In the genomic region with DNA sequence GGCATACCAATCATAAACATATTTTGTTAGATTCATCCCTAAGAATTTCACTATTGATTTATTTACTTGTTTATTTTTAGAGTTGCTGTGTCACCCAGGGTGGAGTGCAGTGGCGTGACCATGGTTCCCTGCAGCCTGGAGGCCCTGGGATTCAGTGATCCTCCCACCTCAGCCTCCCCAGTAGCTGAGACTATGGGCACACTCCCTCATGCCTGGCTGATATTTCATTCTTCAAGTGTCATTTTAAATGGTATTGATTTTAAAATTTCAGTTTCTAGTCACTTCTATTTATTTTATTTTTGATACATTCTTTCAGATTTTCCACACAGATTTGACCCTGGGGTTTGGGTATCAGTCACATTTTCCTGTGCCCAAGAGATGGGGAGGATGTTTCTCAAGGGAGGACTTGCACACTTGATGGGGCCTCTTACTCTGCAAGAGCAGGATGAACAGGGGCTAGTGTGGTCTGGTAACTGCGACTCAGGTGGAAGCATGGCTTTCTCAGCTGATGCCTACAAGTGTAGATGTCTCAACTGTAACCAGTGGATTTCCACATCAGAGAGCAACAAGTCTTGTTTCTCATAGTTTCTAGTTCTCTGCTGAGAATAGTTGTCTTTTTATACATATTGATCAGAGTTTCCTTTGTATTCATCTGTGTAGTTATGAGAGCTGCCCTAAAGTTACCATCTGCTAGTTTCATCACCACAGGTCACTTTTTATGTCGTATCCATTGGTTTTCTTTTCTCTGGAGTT, we compare ENCODE assay signal across 1 cellular context.
TF ChIP-seq lines count a peak whose summit lies in the region.

No MANE protein-coding gene starts in this region.

TF ChIP-seq in GM23338, 12 proteins besides CTCF, POLR2A, EP300 and RAD21 (continued from another document):
- TF ChIP-seq, protein P1, sequence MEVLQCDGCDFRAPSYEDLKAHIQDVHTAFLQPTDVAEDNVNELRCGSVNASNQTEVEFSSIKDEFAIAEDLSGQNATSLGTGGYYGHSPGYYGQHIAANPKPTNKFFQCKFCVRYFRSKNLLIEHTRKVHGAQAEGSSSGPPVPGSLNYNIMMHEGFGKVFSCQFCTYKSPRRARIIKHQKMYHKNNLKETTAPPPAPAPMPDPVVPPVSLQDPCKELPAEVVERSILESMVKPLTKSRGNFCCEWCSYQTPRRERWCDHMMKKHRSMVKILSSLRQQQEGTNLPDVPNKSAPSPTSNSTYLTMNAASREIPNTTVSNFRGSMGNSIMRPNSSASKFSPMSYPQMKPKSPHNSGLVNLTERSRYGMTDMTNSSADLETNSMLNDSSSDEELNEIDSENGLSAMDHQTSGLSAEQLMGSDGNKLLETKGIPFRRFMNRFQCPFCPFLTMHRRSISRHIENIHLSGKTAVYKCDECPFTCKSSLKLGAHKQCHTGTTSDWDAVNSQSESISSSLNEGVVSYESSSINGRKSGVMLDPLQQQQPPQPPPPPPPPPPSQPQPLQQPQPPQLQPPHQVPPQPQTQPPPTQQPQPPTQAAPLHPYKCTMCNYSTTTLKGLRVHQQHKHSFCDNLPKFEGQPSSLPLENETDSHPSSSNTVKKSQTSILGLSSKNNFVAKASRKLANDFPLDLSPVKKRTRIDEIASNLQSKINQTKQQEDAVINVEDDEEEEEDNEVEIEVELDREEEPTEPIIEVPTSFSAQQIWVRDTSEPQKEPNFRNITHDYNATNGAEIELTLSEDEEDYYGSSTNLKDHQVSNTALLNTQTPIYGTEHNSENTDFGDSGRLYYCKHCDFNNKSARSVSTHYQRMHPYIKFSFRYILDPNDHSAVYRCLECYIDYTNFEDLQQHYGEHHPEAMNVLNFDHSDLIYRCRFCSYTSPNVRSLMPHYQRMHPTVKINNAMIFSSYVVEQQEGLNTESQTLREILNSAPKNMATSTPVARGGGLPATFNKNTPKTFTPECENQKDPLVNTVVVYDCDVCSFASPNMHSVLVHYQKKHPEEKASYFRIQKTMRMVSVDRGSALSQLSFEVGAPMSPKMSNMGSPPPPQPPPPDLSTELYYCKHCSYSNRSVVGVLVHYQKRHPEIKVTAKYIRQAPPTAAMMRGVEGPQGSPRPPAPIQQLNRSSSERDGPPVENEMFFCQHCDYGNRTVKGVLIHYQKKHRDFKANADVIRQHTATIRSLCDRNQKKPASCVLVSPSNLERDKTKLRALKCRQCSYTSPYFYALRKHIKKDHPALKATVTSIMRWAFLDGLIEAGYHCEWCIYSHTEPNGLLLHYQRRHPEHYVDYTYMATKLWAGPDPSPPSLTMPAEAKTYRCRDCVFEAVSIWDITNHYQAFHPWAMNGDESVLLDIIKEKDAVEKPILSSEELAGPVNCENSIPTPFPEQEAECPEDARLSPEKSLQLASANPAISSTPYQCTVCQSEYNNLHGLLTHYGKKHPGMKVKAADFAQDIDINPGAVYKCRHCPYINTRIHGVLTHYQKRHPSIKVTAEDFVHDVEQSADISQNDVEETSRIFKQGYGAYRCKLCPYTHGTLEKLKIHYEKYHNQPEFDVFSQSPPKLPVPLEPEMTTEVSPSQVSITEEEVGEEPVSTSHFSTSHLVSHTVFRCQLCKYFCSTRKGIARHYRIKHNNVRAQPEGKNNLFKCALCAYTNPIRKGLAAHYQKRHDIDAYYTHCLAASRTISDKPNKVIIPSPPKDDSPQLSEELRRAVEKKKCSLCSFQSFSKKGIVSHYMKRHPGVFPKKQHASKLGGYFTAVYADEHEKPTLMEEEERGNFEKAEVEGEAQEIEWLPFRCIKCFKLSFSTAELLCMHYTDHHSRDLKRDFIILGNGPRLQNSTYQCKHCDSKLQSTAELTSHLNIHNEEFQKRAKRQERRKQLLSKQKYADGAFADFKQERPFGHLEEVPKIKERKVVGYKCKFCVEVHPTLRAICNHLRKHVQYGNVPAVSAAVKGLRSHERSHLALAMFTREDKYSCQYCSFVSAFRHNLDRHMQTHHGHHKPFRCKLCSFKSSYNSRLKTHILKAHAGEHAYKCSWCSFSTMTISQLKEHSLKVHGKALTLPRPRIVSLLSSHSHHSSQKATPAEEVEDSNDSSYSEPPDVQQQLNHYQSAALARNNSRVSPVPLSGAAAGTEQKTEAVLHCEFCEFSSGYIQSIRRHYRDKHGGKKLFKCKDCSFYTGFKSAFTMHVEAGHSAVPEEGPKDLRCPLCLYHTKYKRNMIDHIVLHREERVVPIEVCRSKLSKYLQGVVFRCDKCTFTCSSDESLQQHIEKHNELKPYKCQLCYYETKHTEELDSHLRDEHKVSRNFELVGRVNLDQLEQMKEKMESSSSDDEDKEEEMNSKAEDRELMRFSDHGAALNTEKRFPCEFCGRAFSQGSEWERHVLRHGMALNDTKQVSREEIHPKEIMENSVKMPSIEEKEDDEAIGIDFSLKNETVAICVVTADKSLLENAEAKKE (CRISPR knock-in tag; IDR thresholded peaks at IDR 0.05): no peak
- TF ChIP-seq, protein P2, sequence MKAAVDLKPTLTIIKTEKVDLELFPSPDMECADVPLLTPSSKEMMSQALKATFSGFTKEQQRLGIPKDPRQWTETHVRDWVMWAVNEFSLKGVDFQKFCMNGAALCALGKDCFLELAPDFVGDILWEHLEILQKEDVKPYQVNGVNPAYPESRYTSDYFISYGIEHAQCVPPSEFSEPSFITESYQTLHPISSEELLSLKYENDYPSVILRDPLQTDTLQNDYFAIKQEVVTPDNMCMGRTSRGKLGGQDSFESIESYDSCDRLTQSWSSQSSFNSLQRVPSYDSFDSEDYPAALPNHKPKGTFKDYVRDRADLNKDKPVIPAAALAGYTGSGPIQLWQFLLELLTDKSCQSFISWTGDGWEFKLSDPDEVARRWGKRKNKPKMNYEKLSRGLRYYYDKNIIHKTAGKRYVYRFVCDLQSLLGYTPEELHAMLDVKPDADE (IDR thresholded peaks at IDR 0.05): no peak
